29 cellular contexts compared by ENCODE assay signal in the genomic region with DNA sequence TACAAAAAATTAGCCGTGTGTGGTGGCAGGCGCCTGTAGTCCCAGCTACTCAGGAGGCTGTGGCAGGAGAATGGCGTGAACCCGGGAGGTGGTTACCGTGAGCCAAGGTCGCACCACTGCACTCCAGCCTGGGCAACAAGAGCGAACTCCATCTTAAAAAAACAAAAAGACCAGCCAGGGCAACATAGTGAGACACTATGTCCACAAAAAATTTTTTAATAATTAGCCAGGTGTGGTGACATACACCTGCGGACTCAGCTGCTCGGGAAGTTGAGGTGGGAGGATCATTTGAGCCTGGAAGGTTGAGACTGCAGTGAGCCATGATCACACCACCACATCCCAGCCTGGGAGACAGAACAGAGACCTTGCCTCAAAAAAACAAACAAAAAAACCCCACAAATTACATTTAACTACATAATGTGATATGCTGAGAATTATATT.
"Had no signal": no experiment of that assay in that cellular context is flagged by ENCODE, and none has a peak within 500 bp of the region (broad histone marks: within the 10 kb centered on the region; RNA-seq: fewer than 3 reads in every experiment).

No MANE protein-coding gene starts in this region.

- H3K9me3 ChIP-seq: colonic mucosa, esophagus squamous epithelium, gastrocnemius medialis, left lung, lower lobe of right lung, mucosa of descending colon had no signal

- H3K4me1 ChIP-seq: colonic mucosa, esophagus squamous epithelium, gastrocnemius medialis, left lung, lower lobe of right lung had no signal

- H3K27ac Mint-ChIP-seq: dendritic cell treated with granulocyte-macrophage colony-stimulating factor and Interleukin-4, amounts not matched to agents 40 ng/mL and 50 ng/mL, for 4 days; endodermal cell; mesothelial cell of epicardium; naive B cell had no signal

- ATAC-seq: effector memory CD8-positive, alpha-beta T cell; esophagus mucosa; gastrocnemius medialis; left lung; lower lobe of right lung; mucosa of descending colon; naive thymus-derived CD8-positive, alpha-beta T cell had no signal

- H3K27me3 Mint-ChIP-seq: dendritic cell treated with granulocyte-macrophage colony-stimulating factor and Interleukin-4, amounts not matched to agents 40 ng/mL and 50 ng/mL, for 4 days; effector memory CD8-positive, alpha-beta T cell; naive B cell had no signal

- H3K36me3 Mint-ChIP-seq: naive thymus-derived CD8-positive, alpha-beta T cell had no signal

- H3K79me2 ChIP-seq: hepatocyte had no signal

- H3K4me3 ChIP-seq: colonic mucosa, esophagus squamous epithelium, gastrocnemius medialis, hepatocyte, left lung, lower lobe of right lung, mucosa of descending colon had no signal

- H3K9me3 Mint-ChIP-seq: dendritic cell treated with granulocyte-macrophage colony-stimulating factor and Interleukin-4, amounts not matched to agents 40 ng/mL and 50 ng/mL, for 4 days; effector memory CD8-positive, alpha-beta T cell; endodermal cell; immature natural killer cell; mesothelial cell of epicardium; naive B cell; naive thymus-derived CD8-positive, alpha-beta T cell had no signal

- H2AFZ ChIP-seq: hepatocyte had no signal

- H3K27ac ChIP-seq: colonic mucosa, epithelial cell of prostate, esophagus squamous epithelium, gastrocnemius medialis, hepatocyte, left lung, lower lobe of right lung had no signal

- H3K4me1 Mint-ChIP-seq: endodermal cell, mesothelial cell of epicardium had no signal

- DNase-seq: colonic mucosa; cortex of kidney; effector CD8-positive, alpha-beta T cell; effector memory CD8-positive, alpha-beta T cell; endodermal cell; esophagus squamous epithelium; foreskin fibroblast; foreskin melanocyte; gastrocnemius medialis; glutamatergic neuron; head of caudate nucleus; immature natural killer cell; islet precursor cell; kidney; kidney glomerular epithelial cell; left cardiac atrium; left lung; left ventricle myocardium superior; lower lobe of right lung; mesenchymal stem cell; mucosa of descending colon; naive B cell; naive thymus-derived CD8-positive, alpha-beta T cell had no signal

- H3K4me3 Mint-ChIP-seq: dendritic cell treated with granulocyte-macrophage colony-stimulating factor and Interleukin-4, amounts not matched to agents 40 ng/mL and 50 ng/mL, for 4 days; effector memory CD8-positive, alpha-beta T cell; endodermal cell; immature natural killer cell; mesothelial cell of epicardium had no signal

- H3K4me2 ChIP-seq: hepatocyte had no signal

- FAIRE-seq: endometrium, kidney had no signal

- H3K27me3 ChIP-seq: colonic mucosa, esophagus squamous epithelium, gastrocnemius medialis, hepatocyte, left lung had no signal

- H3K36me3 ChIP-seq: colonic mucosa, gastrocnemius medialis, lower lobe of right lung had no signal
